15 cellular contexts compared by ENCODE assay signal in the genomic region with DNA sequence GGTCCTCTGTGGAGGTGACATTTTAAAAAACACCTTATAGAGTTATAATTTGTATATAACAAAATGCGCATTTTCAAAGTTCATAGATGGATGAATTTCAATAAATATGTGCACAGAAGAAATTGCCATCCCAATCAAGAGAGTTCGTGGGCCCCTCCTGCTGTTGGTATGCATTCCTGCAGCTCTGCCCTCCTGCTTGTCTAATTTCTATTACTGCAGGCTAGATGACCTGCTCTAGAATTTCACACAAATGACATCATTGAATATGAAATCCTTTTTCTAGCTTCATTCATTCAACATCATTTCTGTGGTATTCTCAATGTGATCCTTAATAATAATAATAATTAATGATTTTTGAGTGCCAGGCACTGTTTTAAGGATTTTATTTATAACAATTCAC.
DNase-seq lines count a peak whose midpoint lies in the region; ATAC-seq and TF ChIP-seq lines count a peak whose summit lies in the region.
"Had no signal": no experiment of that assay in that cellular context is flagged by ENCODE, and none has a peak within 500 bp of the region (broad histone marks: within the 10 kb centered on the region; RNA-seq: fewer than 3 reads in every experiment).

No MANE protein-coding gene starts in this region.

- peak; percentile 51 for TF ChIP-seq RAD21 in SK-N-SH (IDR thresholded peaks at IDR 0.05; ENCODE audit: low read length)

- no peaks in the 10 kb centered on the region for H3K79me2 ChIP-seq in SK-N-SH (ENCODE audit: insufficient read depth)

- no peaks in the 10 kb centered on the region for H3K27me3 Mint-ChIP-seq in activated CD4-positive, alpha-beta T cell treated with anti-CD3 and anti-CD28 coated beads for 36 hours
- H3K27me3 Mint-ChIP-seq in stimulated activated naive B cell treated with anti-CD40 and anti-IgM and Interleukin-4, amounts not matched to agents 10 μg/mL and 1 μg/mL and 100 μg/mL, for 72 hours, result peaks cover 13 to 15% of the 10 kb centered on the region in 2 donors
- H3K27me3 Mint-ChIP-seq: activated CD4-positive, alpha-beta memory T cell treated with anti-CD3 and anti-CD28 coated beads for 36 hours had no signal

- TF ChIP-seq CTCF in SK-N-SH (IDR thresholded peaks at IDR 0.05), result peak; percentile 42
- TF ChIP-seq CTCF in epithelial cell of proximal tubule (conservative IDR thresholded peaks at IDR 0.05; ENCODE audit: low read depth, low read length), result peak; percentile 30

- intact Hi-C loops in activated CD4-positive, alpha-beta T cell treated with anti-CD3 and anti-CD28 coated beads for 36 hours (cut with DNase I, micrococcal nuclease), result no loop called here

- H3K27me3 ChIP-seq in SK-N-SH (ENCODE audit: insufficient read depth), result no peaks in the 10 kb centered on the region
- H3K27me3 ChIP-seq: upper lobe of left lung had no signal

- no peaks in the 10 kb centered on the region for H3K9me3 ChIP-seq in SK-N-SH
- H3K9me3 ChIP-seq: upper lobe of left lung had no signal

- no peaks in the 10 kb centered on the region for H3K9me2 ChIP-seq in SK-N-SH

- H3K36me3 Mint-ChIP-seq in activated CD4-positive, alpha-beta T cell treated with anti-CD3 and anti-CD28 coated beads for 36 hours (ENCODE audit: low read depth), result no peaks in the 10 kb centered on the region
- no peaks in the 10 kb centered on the region for H3K36me3 Mint-ChIP-seq in stimulated activated naive B cell treated with anti-CD40 and anti-IgM and Interleukin-4, amounts not matched to agents 10 μg/mL and 1 μg/mL and 100 μg/mL, for 72 hours
- H3K36me3 Mint-ChIP-seq: activated CD4-positive, alpha-beta memory T cell treated with anti-CD3 and anti-CD28 coated beads for 36 hours; stimulated activated effector memory CD8-positive, alpha-beta T cell treated with anti-CD3 and anti-CD28 coated beads, Interleukin-12 subunit alpha, Interleukin-12 subunit beta, amount 100 ng/mL, for 72 hours had no signal

- H3K4me3 ChIP-seq in SK-N-SH (ENCODE audit: low read depth in 2 of 2, low read length in 1 of 2), result no peak overlapping the region
- no peak overlapping the region for H3K4me3 ChIP-seq in epithelial cell of proximal tubule (ENCODE audit: low read depth, low read length)
- H3K4me3 ChIP-seq: upper lobe of left lung had no signal

- no peaks in the 10 kb centered on the region for H3F3A ChIP-seq in SK-N-SH (replicated peaks; ENCODE audit: insufficient read depth)

- no peaks in the 10 kb centered on the region for H4K20me1 ChIP-seq in SK-N-SH (ENCODE audit: insufficient read depth)

- 73% methylated on average over 2 of the region's 2 CpGs for WGBS in SK-N-SH (ENCODE audit: low lambda C conversion rate)

- no peaks in the 10 kb centered on the region for H3K4me1 ChIP-seq in SK-N-SH (ENCODE audit: control insufficient read depth in 1 of 2, insufficient read depth in 2 of 2, low read depth in 1 of 2, low read length in 1 of 2)
- H3K4me1 ChIP-seq: upper lobe of left lung had no signal

- POLR2A ChIA-PET in activated CD4-positive, alpha-beta T cell treated with anti-CD3 and anti-CD28 coated beads for 36 hours (lab: Charles Lee), result no interaction called here
- POLR2A ChIA-PET in SK-N-SH (lab: Yijun Ruan, JAX), result no interaction called here

- ATAC-seq in activated CD4-positive, alpha-beta T cell treated with anti-CD3 and anti-CD28 coated beads for 36 hours, result no peak
- no peak for ATAC-seq in HG03025 (IDR thresholded peaks at IDR 0.05; ENCODE audit: low FRiP score, unreplicated experiment)
- ATAC-seq in stimulated activated naive B cell treated with anti-CD40 and anti-IgM and Interleukin-4, amounts not matched to agents 10 μg/mL and 1 μg/mL and 100 μg/mL, for 72 hours (replicated peaks), result no peak
- ATAC-seq: stimulated activated effector memory CD8-positive, alpha-beta T cell treated with anti-CD3 and anti-CD28 coated beads, Interleukin-12 subunit alpha, Interleukin-12 subunit beta, amount 100 ng/mL, for 72 hours had no signal

- no peaks in the 10 kb centered on the region for H3K4me1 Mint-ChIP-seq in activated CD4-positive, alpha-beta T cell treated with anti-CD3 and anti-CD28 coated beads for 36 hours
- peaks cover 0 to 2% of the 10 kb centered on the region in 2 donors for H3K4me1 Mint-ChIP-seq in stimulated activated naive B cell treated with anti-CD40 and anti-IgM and Interleukin-4, amounts not matched to agents 10 μg/mL and 1 μg/mL and 100 μg/mL, for 72 hours
- H3K4me1 Mint-ChIP-seq: stimulated activated effector memory CD8-positive, alpha-beta T cell treated with anti-CD3 and anti-CD28 coated beads, Interleukin-12 subunit alpha, Interleukin-12 subunit beta, amount 100 ng/mL, for 72 hours had no signal

- no peak overlapping the region for H3K27ac Mint-ChIP-seq in activated CD4-positive, alpha-beta T cell treated with anti-CD3 and anti-CD28 coated beads for 36 hours
- H3K27ac Mint-ChIP-seq in stimulated activated naive B cell treated with anti-CD40 and anti-IgM and Interleukin-4, amounts not matched to agents 10 μg/mL and 1 μg/mL and 100 μg/mL, for 72 hours, result no peak overlapping the region
- H3K27ac Mint-ChIP-seq: activated CD4-positive, alpha-beta memory T cell treated with anti-CD3 and anti-CD28 coated beads for 36 hours; stimulated activated effector memory CD8-positive, alpha-beta T cell treated with anti-CD3 and anti-CD28 coated beads, Interleukin-12 subunit alpha, Interleukin-12 subunit beta, amount 100 ng/mL, for 72 hours had no signal

- H3K4me2 ChIP-seq in SK-N-SH, result no peak overlapping the region

- no peaks in the 10 kb centered on the region for H3K9me3 Mint-ChIP-seq in activated CD4-positive, alpha-beta T cell treated with anti-CD3 and anti-CD28 coated beads for 36 hours (ENCODE audit: low read depth)
- no peaks in the 10 kb centered on the region for H3K9me3 Mint-ChIP-seq in stimulated activated naive B cell treated with anti-CD40 and anti-IgM and Interleukin-4, amounts not matched to agents 10 μg/mL and 1 μg/mL and 100 μg/mL, for 72 hours
- H3K9me3 Mint-ChIP-seq: activated CD4-positive, alpha-beta memory T cell treated with anti-CD3 and anti-CD28 coated beads for 36 hours; stimulated activated effector memory CD8-positive, alpha-beta T cell treated with anti-CD3 and anti-CD28 coated beads, Interleukin-12 subunit alpha, Interleukin-12 subunit beta, amount 100 ng/mL, for 72 hours had no signal

- no peak overlapping the region for H2AFZ ChIP-seq in SK-N-SH (ENCODE audit: low read depth)

- H3K4me3 Mint-ChIP-seq in activated CD4-positive, alpha-beta T cell treated with anti-CD3 and anti-CD28 coated beads for 36 hours, result no peak overlapping the region
- H3K4me3 Mint-ChIP-seq in stimulated activated naive B cell treated with anti-CD40 and anti-IgM and Interleukin-4, amounts not matched to agents 10 μg/mL and 1 μg/mL and 100 μg/mL, for 72 hours, result no peak overlapping the region
- H3K4me3 Mint-ChIP-seq: activated CD4-positive, alpha-beta memory T cell treated with anti-CD3 and anti-CD28 coated beads for 36 hours; stimulated activated effector memory CD8-positive, alpha-beta T cell treated with anti-CD3 and anti-CD28 coated beads, Interleukin-12 subunit alpha, Interleukin-12 subunit beta, amount 100 ng/mL, for 72 hours had no signal

- no peak for TF ChIP-seq EP300 in SK-N-SH (IDR thresholded peaks at IDR 0.05; ENCODE audit: borderline replicate concordance in 1 of 2, low read depth in 1 of 2, low read length in 1 of 2)

- DNase-seq in activated CD4-positive, alpha-beta T cell treated with anti-CD3 and anti-CD28 coated beads for 36 hours, result peak; percentile 14
- no peak for DNase-seq in activated CD4-positive, alpha-beta T cell treated with anti-CD3 and anti-CD28 coated beads, Interleukin-2, amount 50 U/mL, for 48 hours
- DNase-seq in SK-N-SH (peak; percentile 29), epithelial cell of proximal tubule (ENCODE audit: low read depth) (no peak), HCEC 1CT (no peak), AG20443 (ENCODE audit: low spot score) (no peak)
- no peak for DNase-seq in stimulated activated naive B cell treated with anti-CD40 and anti-IgM and Interleukin-4, amounts not matched to agents 10 μg/mL and 1 μg/mL and 100 μg/mL, for 72 hours
- DNase-seq: activated CD4-positive, alpha-beta memory T cell treated with anti-CD3 and anti-CD28 coated beads for 36 hours; aorta; KG1; NCI-H2081 treated with DMSO at 0.1 percent for 48 hours; SIG-M5; upper lobe of left lung had no signal

- CTCF ChIA-PET in activated CD4-positive, alpha-beta T cell treated with anti-CD3 and anti-CD28 coated beads for 36 hours (lab: Charles Lee), result no interaction called here
- CTCF ChIA-PET in SK-N-SH (lab: Yijun Ruan, JAX), result interaction anchor here (1.0 to 1.3 kb wide), 3 partner anchors 8 to 11 kb away, joined by 3 to 4 read pairs (median 3); no protein-coding TSS in a partner anchor

- no peak overlapping the region for H3K27ac ChIP-seq in SK-N-SH (ENCODE audit: low read depth in 2 of 2, low read length in 1 of 2)
- H3K27ac ChIP-seq: upper lobe of left lung had no signal

- H3K36me3 ChIP-seq in SK-N-SH (replicated peaks in 1 of 2; ENCODE audit: control insufficient read depth in 1 of 2, insufficient read depth in 2 of 2, low read length in 1 of 2), result no peaks in the 10 kb centered on the region
- H3K36me3 ChIP-seq: upper lobe of left lung had no signal

- H3K9ac ChIP-seq in SK-N-SH, result no peak overlapping the region

TF ChIP-seq in SK-N-SH, 30 proteins besides CTCF, POLR2A, EP300 and RAD21 (continues in another document):
- TF ChIP-seq USF2 (IDR thresholded peaks at IDR 0.05; ENCODE audit: borderline replicate concordance, low read depth, low read length), result no peak
- no peak for TF ChIP-seq FOXM1 (IDR thresholded peaks at IDR 0.05; ENCODE audit: low read depth)
- TF ChIP-seq NFIC (IDR thresholded peaks at IDR 0.05; ENCODE audit: borderline replicate concordance), result no peak
- no peak for TF ChIP-seq MEF2A (IDR thresholded peaks at IDR 0.05; ENCODE audit: borderline replicate concordance, low read depth)
- no peak for TF ChIP-seq TEAD4 (IDR thresholded peaks at IDR 0.05; ENCODE audit: borderline replicate concordance, insufficient read depth)
- no peak for TF ChIP-seq POLR2AphosphoS5 (IDR thresholded peaks at IDR 0.05; ENCODE audit: low read depth, low read length)
- TF ChIP-seq EZH2phosphoT487 (IDR thresholded peaks at IDR 0.05; ENCODE audit: borderline replicate concordance, low read depth), result no peak
- TF ChIP-seq FOXJ3 (CRISPR knock-in tag; IDR thresholded peaks at IDR 0.05), result no peak
- TF ChIP-seq RCOR1 (IDR thresholded peaks at IDR 0.05; ENCODE audit: low read length), result no peak

Comparison
In these comparisons a context has a peak if more than half of its experiments do, and no peak if none do; other contexts are left out.
1. DNase-seq: peak in activated CD4-positive, alpha-beta T cell treated with anti-CD3 and anti-CD28 coated beads for 36 hours (single experiment) and SK-N-SH (single experiment); none in activated CD4-positive, alpha-beta T cell treated with anti-CD3 and anti-CD28 coated beads, Interleukin-2, amount 50 U/mL, for 48 hours (0 of 2), epithelial cell of proximal tubule (single experiment), HCEC 1CT (single experiment), stimulated activated naive B cell treated with anti-CD40 and anti-IgM and Interleukin-4, amounts not matched to agents 10 μg/mL and 1 μg/mL and 100 μg/mL, for 72 hours (single experiment) and AG20443 (single experiment).